9 cellular contexts compared by ENCODE assay signal in genomic region chr10:56831681-56832080, GRCh38.
"Had no signal": no experiment of that assay in that cellular context is flagged by ENCODE, and none has a peak within 500 bp of the region (broad histone marks: within the 10 kb centered on the region; RNA-seq: fewer than 3 reads in every experiment).

No MANE protein-coding gene starts in this region.

- H3K4me1 ChIP-seq: HAP-1 had no signal

- H3K9me3 ChIP-seq: HAP-1 had no signal

- H3K4me3 ChIP-seq: GM23248, GM23338, HAP-1 had no signal

- H3K4me2 ChIP-seq: GM23338 had no signal

- H3K27ac Mint-ChIP-seq: GM23338, HFFc6 had no signal

- FAIRE-seq: H54 had no signal

- H2AFZ ChIP-seq: GM23248, GM23338 had no signal

- H3K4me1 Mint-ChIP-seq: GM23338 had no signal

- DNase-seq: GM23248, GOT3, H7, HCEC 1CT, HFFc6 had no signal

- H3K9ac ChIP-seq: GM23248 had no signal

- H3K9me3 Mint-ChIP-seq: GM23338 had no signal

- H3K4me3 Mint-ChIP-seq: GM23338, HFFc6 had no signal

- H3K36me3 ChIP-seq: HAP-1 had no signal

- ATAC-seq: GM23338, HCT116 had no signal

- H3K27ac ChIP-seq: GM23248 had no signal
